In genomic region chr19:11987405-11988231, GRCh38 we compare ENCODE assay signal across 9 cellular contexts. TPM values are rescaled to one million over a fixed set of nuclear protein-coding genes. Genes with fewer than 3 reads are reported as not detected.
DNase-seq lines count a peak whose midpoint lies in the region; ATAC-seq, FAIRE-seq and TF ChIP-seq lines count a peak whose summit lies in the region.
"Had no signal": no experiment of that assay in that cellular context is flagged by ENCODE, and none has a peak within 500 bp of the region (broad histone marks: within the 10 kb centered on the region; RNA-seq: fewer than 3 reads in every experiment).

No MANE protein-coding gene starts in this region.

- peak overlapping the region; percentile 91 for H2AFZ ChIP-seq in OCI-LY1 (ENCODE audit: low read length)

- H3K9me3 Mint-ChIP-seq in CD14-positive monocyte: peaks cover 2 to 24% (median 15%) of the 10 kb centered on the region in 7 donors

- H3K27me3 ChIP-seq in OCI-LY1 (ENCODE audit: insufficient read depth, low read length) (no peaks in the 10 kb centered on the region), esophagus (ENCODE audit: control insufficient read depth in 1 of 2, insufficient read depth in 2 of 2, low read length in 2 of 2) (no peaks in the 10 kb centered on the region), mucosa of stomach (ENCODE audit: control insufficient read depth, insufficient read depth, low read length) (no peaks in the 10 kb centered on the region)

- H3K9ac ChIP-seq in OCI-LY1 (ENCODE audit: low read length) (peak overlapping the region; percentile 95), mucosa of stomach (ENCODE audit: low read length) (peak overlapping the region; percentile 68)

- H3K4me1 ChIP-seq in OCI-LY1 (ENCODE audit: insufficient read depth, low read length, severe bottlenecking) (peaks cover 6% of the 10 kb centered on the region), esophagus (ENCODE audit: control insufficient read depth in 2 of 2, insufficient read depth in 2 of 2, low read length in 1 of 2) (no peaks in the 10 kb centered on the region), mucosa of stomach (ENCODE audit: control insufficient read depth, insufficient read depth, low read length) (peaks cover 9% of the 10 kb centered on the region)

- DNase-seq in CD14-positive monocyte (ENCODE audit: low spot score) (peak; percentile 96), HTR-8/SVneo (ENCODE audit: insufficient read length, low spot score) (peak; percentile 94), activated T-cell treated with anti-CD3 and anti-CD28 coated beads for 24 hours (ENCODE audit: low read depth) (peak; percentile 94)
- DNase-seq in stimulated activated CD8-positive, alpha-beta memory T cell treated with anti-CD3 and anti-CD28 coated beads, Interleukin-4, amount 100 ng/mL, for 4 hours (ENCODE audit: low read depth in 2 of 2, low spot score in 1 of 2): peak; percentile 85 to 89

- H3K4me3 ChIP-seq in OCI-LY1 (ENCODE audit: low read depth, low read length, poor library complexity, severe bottlenecking) (peak overlapping the region; percentile 97), esophagus (ENCODE audit: low read depth in 1 of 2, low read length in 2 of 2) (peak overlapping the region; percentile 77 to 93), mucosa of stomach (ENCODE audit: low read length) (peak overlapping the region; percentile 86)

- H3K79me2 ChIP-seq in OCI-LY1 (ENCODE audit: insufficient read depth, low read length): peaks cover 22% of the 10 kb centered on the region

- H3K4me3 Mint-ChIP-seq in CD14-positive monocyte: peak overlapping the region; percentile 97 to 99

- no peaks in the 10 kb centered on the region for H4K20me1 ChIP-seq in OCI-LY1 (ENCODE audit: insufficient read depth, low read length)

- H3K36me3 Mint-ChIP-seq in CD14-positive monocyte: peaks cover 6 to 15% of the 10 kb centered on the region in 2 donors

- ATAC-seq in GM19452 (IDR thresholded peaks at IDR 0.05; ENCODE audit: unreplicated experiment): peak; percentile 76

- H3F3A ChIP-seq in OCI-LY1 (ENCODE audit: insufficient read depth, low read length): no peaks in the 10 kb centered on the region

- H3K27ac Mint-ChIP-seq in CD14-positive monocyte: peak overlapping the region; percentile 91 to 98 (median 95)

- intact Hi-C loops in CD14-positive monocyte (cut with micrococcal nuclease): loop anchor here (1.0 to 10.0 kb wide), 7 partner anchors 22 to 190 kb away; partner anchors contain the start of genes ZNF440 (in 2 of the 2), ZNF700 (in 2 of the 2), ZNF763 (in 2 of the 2) and ZNF491 (in 1 of the 2)

- H3K4me2 ChIP-seq in OCI-LY1 (ENCODE audit: low read length): peak overlapping the region; percentile 87

- TF ChIP-seq CTCF in CD14-positive monocyte (IDR thresholded peaks at IDR 0.05): no peak
- TF ChIP-seq CTCF in OCI-LY1 (IDR thresholded peaks at IDR 0.05; ENCODE audit: low read length): no peak

- FAIRE-seq in HTR-8/SVneo (lab: Jason Lieb, UNC): no peak
- FAIRE-seq: colon had no signal

- no peaks in the 10 kb centered on the region for H3K9me2 ChIP-seq in OCI-LY1 (ENCODE audit: low read depth, low read length)

- WGBS in esophagus, 2 donors: 0 to 1% methylated on average over 52 of the region's 52 CpGs

- peaks cover 25% of the 10 kb centered on the region for H3K36me3 ChIP-seq in OCI-LY1 (ENCODE audit: insufficient read depth, low read length)
- no peaks in the 10 kb centered on the region for H3K36me3 ChIP-seq in esophagus (ENCODE audit: control insufficient read depth in 2 of 2, insufficient read depth in 2 of 2, low read length in 1 of 2)
- H3K36me3 ChIP-seq in mucosa of stomach (ENCODE audit: control insufficient read depth, insufficient read depth, low read length): no peaks in the 10 kb centered on the region

- peaks cover 0 to 8% (median 2%) of the 10 kb centered on the region in 3 donors for H3K27me3 Mint-ChIP-seq in CD14-positive monocyte (ENCODE audit: low read depth in 3 of 3)

- H3K4me1 Mint-ChIP-seq in CD14-positive monocyte: peaks cover 15% of the 10 kb centered on the region

- peaks cover 6% of the 10 kb centered on the region; the same call in 1 of the 2 replicates for H3K9me3 ChIP-seq in OCI-LY1 (ENCODE audit: low read length)
- peaks cover 0 to 2% of the 10 kb centered on the region in 2 donors for H3K9me3 ChIP-seq in esophagus (ENCODE audit: control insufficient read depth in 2 of 2, insufficient read depth in 1 of 2, low read depth in 1 of 2, low read length in 1 of 2)
- H3K9me3 ChIP-seq in mucosa of stomach (ENCODE audit: control insufficient read depth, low read length): no peaks in the 10 kb centered on the region

- H3K27ac ChIP-seq in OCI-LY1 (ENCODE audit: low read depth, low read length, poor library complexity, severe bottlenecking) (peak overlapping the region; percentile 79), esophagus (ENCODE audit: low read depth in 2 of 2, low read length in 1 of 2) (peak overlapping the region; percentile 79 to 91)

RNA-seq across cellular contexts. Expression of gene ZNF763, which starts 22.8 kb away (rescaled TPM):
- 1 to 10 TPM; 1.3 to 1.7 TPM for polyA plus RNA-seq in CD14-positive monocyte
- 1 to 10 TPM; 1.1 to 2.7 TPM for polyA plus RNA-seq in esophagus

RNA-seq across cellular contexts. Expression of gene ZNF433, which starts 47.9 kb away (rescaled TPM):
- polyA plus RNA-seq in CD14-positive monocyte: 1 to 10 TPM in 1 of 2 donors, under 1 TPM in 1; 0.50 to 1.1 TPM
- 1 to 10 TPM; 5.0 to 7.3 TPM for polyA plus RNA-seq in esophagus

Comparison
In these comparisons a context has a peak if more than half of its experiments do, and no peak if none do; other contexts are left out.
1. Peak in every context shown above with its lines: DNase-seq, ATAC-seq, H3K4me3 ChIP-seq and H3K27ac ChIP-seq.